16 cellular contexts compared by ENCODE assay signal in the genomic region with DNA sequence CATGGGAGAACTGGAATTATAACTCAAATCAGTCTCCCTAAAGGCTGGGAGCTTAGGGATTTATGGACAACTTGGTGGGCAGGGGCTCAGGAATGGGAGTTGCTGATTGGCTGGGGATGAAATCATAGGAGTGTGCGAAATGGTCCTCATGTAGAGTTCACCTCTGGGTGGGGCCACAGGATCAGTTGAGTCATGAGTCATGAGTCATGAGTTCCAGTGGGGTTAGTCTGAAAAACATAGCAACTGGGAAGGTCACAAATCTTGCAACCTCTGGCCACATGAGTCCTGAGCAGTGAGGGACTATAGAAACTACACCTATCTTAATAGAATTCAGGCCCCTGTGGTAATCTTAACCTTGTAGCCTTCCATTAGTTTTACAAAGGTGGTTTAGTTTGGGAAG.
DNase-seq lines count a peak whose midpoint lies in the region; ATAC-seq and TF ChIP-seq lines count a peak whose summit lies in the region.
"Had no signal": no experiment of that assay in that cellular context is flagged by ENCODE, and none has a peak within 500 bp of the region (broad histone marks: within the 10 kb centered on the region; RNA-seq: fewer than 3 reads in every experiment).

No MANE protein-coding gene starts in this region.

- H3K27me3 ChIP-seq in mammary epithelial cell (ENCODE audit: insufficient read depth, low read length) (no peaks in the 10 kb centered on the region), mesenchymal stem cell (ENCODE audit: control insufficient read depth in 1 of 2, insufficient read depth in 1 of 2, low read length in 2 of 2) (no peaks in the 10 kb centered on the region)
- H3K27me3 ChIP-seq: transverse colon had no signal

- TF ChIP-seq CTCF in NB4 (IDR thresholded peaks at IDR 0.05; ENCODE audit: low read depth, low read length) (no peak), mammary epithelial cell (conservative IDR thresholded peaks at IDR 0.05 in 1 of 2, IDR thresholded peaks at IDR 0.05 in 1 of 2; ENCODE audit: extremely low read depth in 1 of 2, insufficient read depth in 1 of 2, low read depth in 1 of 2, low read length in 2 of 2) (no peak)

- in situ Hi-C loops in mammary epithelial cell (cut with MboI; ENCODE audit: low sequenced_read_pairs in 2 of 2): no loop called here

- H3K9ac ChIP-seq in mammary epithelial cell (ENCODE audit: insufficient read depth, low read length): no peak overlapping the region
- peak overlapping the region; percentile 20 for H3K9ac ChIP-seq in mesenchymal stem cell (ENCODE audit: low read length)

- DNase-seq in DMS53 (lab: John Stamatoyannopoulos, UW): peak; percentile 3
- DNase-seq in DMS53 treated with DMSO at 0.1 percent for 48 hours (lab: John Stamatoyannopoulos, UW; ENCODE audit: unreplicated experiment): no peak
- peak; percentile 24 for DNase-seq in NB4 (ENCODE audit: low read depth)
- peak; percentile 78 for DNase-seq in mammary epithelial cell
- DNase-seq in mesenchymal stem cell: peak; percentile 51
- DNase-seq in NCI-H2227 treated with DMSO at 0.1 percent for 48 hours (lab: John Stamatoyannopoulos, UW): no peak
- no peak for DNase-seq in GM19240 (ENCODE audit: insufficient read length, low spot score)
- DNase-seq: activated B cell treated with CpG ODN at 0.5 μM for 24 hours; endodermal cell; NCI-H1092 treated with DMSO at 0.1 percent for 48 hours; NCI-H526 treated with DMSO at 0.1 percent for 48 hours; stimulated activated CD4-positive, alpha-beta T cell treated with anti-CD3 and anti-CD28 coated beads, Interleukin-12 subunit alpha, Interleukin-12 subunit beta, amount 100 ng/mL, for 4 hours; transverse colon had no signal

- no peak overlapping the region for H3K23ac ChIP-seq in mesenchymal stem cell (ENCODE audit: low read length in 2 of 2)

- no peaks in the 10 kb centered on the region for H3K4me1 ChIP-seq in mammary epithelial cell (ENCODE audit: insufficient read depth, low read length)
- H3K4me1 ChIP-seq in mesenchymal stem cell (ENCODE audit: control insufficient read depth, insufficient read depth, low read depth, low read length): no peaks in the 10 kb centered on the region
- H3K4me1 ChIP-seq: transverse colon had no signal

- no peak overlapping the region for H3K4me2 ChIP-seq in mammary epithelial cell (ENCODE audit: insufficient read depth, low read depth, low read length)
- no peak overlapping the region for H3K4me2 ChIP-seq in mesenchymal stem cell (ENCODE audit: low read length, poor library complexity, severe bottlenecking)

- H4K91ac ChIP-seq in mesenchymal stem cell (ENCODE audit: low read length): no peak overlapping the region

- intact Hi-C loops in mammary epithelial cell (cut with micrococcal nuclease): loop anchor here (1.0 kb wide), 1 partner anchor 173 kb away; no protein-coding TSS in a partner anchor

- H3K79me1 ChIP-seq in mesenchymal stem cell (replicated peaks; ENCODE audit: low read length, poor library complexity, severe bottlenecking): no peaks in the 10 kb centered on the region

- 86% methylated on average over 1 of the region's 1 CpG for WGBS in mammary epithelial cell (ENCODE audit: low coverage, missing lambda C conversion rate)
- 81% methylated on average over 1 of the region's 1 CpG for WGBS in mesenchymal stem cell

- no peak overlapping the region for H2BK15ac ChIP-seq in mesenchymal stem cell (ENCODE audit: low read depth, poor library complexity, severe bottlenecking)

- H3K14ac ChIP-seq in mesenchymal stem cell (ENCODE audit: low read length in 2 of 2): no peak overlapping the region

- H2BK5ac ChIP-seq in mesenchymal stem cell (ENCODE audit: low read depth, low read length, poor library complexity, severe bottlenecking): no peak overlapping the region

- no peak overlapping the region for H3K27ac ChIP-seq in mammary epithelial cell (ENCODE audit: insufficient read depth, low read depth, low read length)
- H3K27ac ChIP-seq in mesenchymal stem cell (ENCODE audit: low read length, poor library complexity, severe bottlenecking): no peak overlapping the region
- H3K27ac ChIP-seq: 22Rv1, SK-N-MC, transverse colon had no signal

- H2BK120ac ChIP-seq in mesenchymal stem cell (ENCODE audit: low read depth, low read length): no peak overlapping the region

- CTCF ChIA-PET in mammary epithelial cell (lab: Charles Lee; ENCODE audit: low non-redundant PET): no interaction called here

- TF ChIP-seq POLR2A in NB4 (IDR thresholded peaks at IDR 0.05; ENCODE audit: extremely low read depth, insufficient read length): no peak

- dilution Hi-C loops in mammary epithelial cell (cut with HindIII; ENCODE audit: low sequenced_read_pairs): no loop called here

- no peak overlapping the region for H3K4ac ChIP-seq in mesenchymal stem cell (ENCODE audit: low read depth in 1 of 2, low read length in 2 of 2)

- no peak overlapping the region for H2AK5ac ChIP-seq in mesenchymal stem cell (ENCODE audit: low read length, severe bottlenecking)

- no peaks in the 10 kb centered on the region for H3K79me2 ChIP-seq in mammary epithelial cell (ENCODE audit: insufficient read depth, low read length)

- H3K9me3 ChIP-seq in mammary epithelial cell (replicated peaks; ENCODE audit: insufficient read depth, low read length) (no peaks in the 10 kb centered on the region), mesenchymal stem cell (ENCODE audit: control insufficient read depth, low read length) (no peaks in the 10 kb centered on the region)
- H3K9me3 ChIP-seq: transverse colon had no signal

- peak overlapping the region in 1 of 2 experiments; percentile 47 for H2BK12ac ChIP-seq in mesenchymal stem cell (ENCODE audit: low read length in 2 of 2)

- H4K20me1 ChIP-seq in mammary epithelial cell (ENCODE audit: insufficient read depth, low read length): no peaks in the 10 kb centered on the region

- no peaks in the 10 kb centered on the region for H3K36me3 ChIP-seq in mammary epithelial cell (ENCODE audit: insufficient read depth, low read length)
- no peaks in the 10 kb centered on the region for H3K36me3 ChIP-seq in mesenchymal stem cell (ENCODE audit: control insufficient read depth in 1 of 2, insufficient read depth in 2 of 2, low read depth in 1 of 2, low read length in 2 of 2)
- H3K36me3 ChIP-seq: transverse colon had no signal

- H4K8ac ChIP-seq in mesenchymal stem cell (ENCODE audit: low read length): no peak overlapping the region

- no peak overlapping the region for H3K18ac ChIP-seq in mesenchymal stem cell (ENCODE audit: low read depth in 1 of 2, low read length in 2 of 2)

- H2AFZ ChIP-seq in mammary epithelial cell (ENCODE audit: low read depth, low read length): no peak overlapping the region
- H2AFZ ChIP-seq in mesenchymal stem cell (ENCODE audit: low read depth, low read length): no peak overlapping the region

- ATAC-seq in HG03139 (IDR thresholded peaks at IDR 0.05; ENCODE audit: unreplicated experiment): no peak

- H3K4me3 ChIP-seq in NB4 (ENCODE audit: low read depth, low read length) (no peak overlapping the region), mammary epithelial cell (replicated peaks in 1 of 3; ENCODE audit: insufficient read depth in 1 of 3, low read depth in 2 of 3, low read length in 3 of 3) (no peak overlapping the region), mesenchymal stem cell (ENCODE audit: insufficient read depth in 1 of 2, low read depth in 1 of 2, low read length in 2 of 2) (peak overlapping the region in 1 of 2 experiments; percentile 23)
- H3K4me3 ChIP-seq: SK-N-MC, transverse colon had no signal

- no TSS peak for BruUV-seq in mammary epithelial cell (replicated peaks; lab: Mats Ljungman, UMichigan)

Comparison
In these comparisons a context has a peak if more than half of its experiments do, and no peak if none do; other contexts are left out.
1. DNase-seq: peak in DMS53 (single experiment), NB4 (single experiment), mammary epithelial cell (single experiment) and mesenchymal stem cell (single experiment); none in DMS53 treated with DMSO at 0.1 percent for 48 hours (single experiment), NCI-H2227 treated with DMSO at 0.1 percent for 48 hours (single experiment) and GM19240 (single experiment).